ENCODE assay signal across 34 cellular contexts in genomic region chr13:78476910-78477309, GRCh38.
"Had no signal": no experiment of that assay in that cellular context is flagged by ENCODE, and none has a peak within 500 bp of the region (broad histone marks: within the 10 kb centered on the region; RNA-seq: fewer than 3 reads in every experiment).

No MANE protein-coding gene starts in this region.

- H3K9me3 Mint-ChIP-seq: activated CD4-positive, alpha-beta memory T cell treated with anti-CD3 and anti-CD28 coated beads for 36 hours; activated naive CD4-positive, alpha-beta T cell treated with anti-CD3 and anti-CD28 coated beads for 36 hours; activated naive CD8-positive, alpha-beta T cell treated with anti-CD3 and anti-CD28 coated beads for 36 hours; activated T-helper 1 cell treated with anti-CD3 and anti-CD28 coated beads, Interleukin-12 subunit alpha, Interleukin-12 subunit beta, Interleukin-2, Interleukin-4 antibody, amounts not matched to agents 30 ng/mL and 10 ng/mL and 1 ng/mL, durations not matched to agents 14 hours and 24 hours and 36 hours; neural progenitor cell; stimulated activated memory B cell treated with anti-CD40 and anti-IgM and Interleukin-4, amounts not matched to agents 10 μg/mL and 1 μg/mL and 100 μg/mL, for 72 hours; stimulated activated naive CD8-positive, alpha-beta T cell treated with anti-CD3 and anti-CD28 coated beads, Interleukin-15, amount 100 ng/mL, for 72 hours had no signal

- H3K27ac ChIP-seq: adrenal gland, body of pancreas, epithelial cell of prostate, esophagus squamous epithelium, heart right ventricle, lower lobe of right lung, neural progenitor cell, parathyroid adenoma, right atrium auricular region, suprapubic skin, tibial nerve, VCaP had no signal

- ATAC-seq: body of pancreas; heart right ventricle; left lobe of liver; lower lobe of right lung; natural killer cell; stimulated activated memory B cell treated with anti-CD40 and anti-IgM and Interleukin-4, amounts not matched to agents 10 μg/mL and 1 μg/mL and 100 μg/mL, for 72 hours; stimulated activated naive CD8-positive, alpha-beta T cell treated with anti-CD3 and anti-CD28 coated beads, Interleukin-15, amount 100 ng/mL, for 72 hours had no signal

- H3K4me3 Mint-ChIP-seq: activated CD4-positive, alpha-beta memory T cell treated with anti-CD3 and anti-CD28 coated beads for 36 hours; activated naive CD4-positive, alpha-beta T cell treated with anti-CD3 and anti-CD28 coated beads for 36 hours; activated naive CD8-positive, alpha-beta T cell treated with anti-CD3 and anti-CD28 coated beads for 36 hours; activated T-helper 1 cell treated with anti-CD3 and anti-CD28 coated beads, Interleukin-12 subunit alpha, Interleukin-12 subunit beta, Interleukin-2, Interleukin-4 antibody, amounts not matched to agents 30 ng/mL and 10 ng/mL and 1 ng/mL, durations not matched to agents 14 hours and 24 hours and 36 hours; natural killer cell; neural progenitor cell; stimulated activated memory B cell treated with anti-CD40 and anti-IgM and Interleukin-4, amounts not matched to agents 10 μg/mL and 1 μg/mL and 100 μg/mL, for 72 hours; stimulated activated naive CD8-positive, alpha-beta T cell treated with anti-CD3 and anti-CD28 coated beads, Interleukin-15, amount 100 ng/mL, for 72 hours had no signal

- H3K27ac Mint-ChIP-seq: activated CD4-positive, alpha-beta memory T cell treated with anti-CD3 and anti-CD28 coated beads for 36 hours; activated naive CD4-positive, alpha-beta T cell treated with anti-CD3 and anti-CD28 coated beads for 36 hours; activated naive CD8-positive, alpha-beta T cell treated with anti-CD3 and anti-CD28 coated beads for 36 hours; activated T-helper 1 cell treated with anti-CD3 and anti-CD28 coated beads, Interleukin-12 subunit alpha, Interleukin-12 subunit beta, Interleukin-2, Interleukin-4 antibody, amounts not matched to agents 30 ng/mL and 10 ng/mL and 1 ng/mL, durations not matched to agents 14 hours and 24 hours and 36 hours; natural killer cell; neural progenitor cell; stimulated activated memory B cell treated with anti-CD40 and anti-IgM and Interleukin-4, amounts not matched to agents 10 μg/mL and 1 μg/mL and 100 μg/mL, for 72 hours had no signal

- DNase-seq: activated CD4-positive, alpha-beta memory T cell treated with anti-CD3 and anti-CD28 coated beads for 36 hours; activated CD4-positive, alpha-beta T cell treated with anti-CD3 and anti-CD28 coated beads for 48 hours; activated CD8-positive, alpha-beta memory T cell treated with anti-CD3 and anti-CD28 coated beads, Interleukin-2, amount 50 U/mL, for 4 hours; activated effector memory CD4-positive, alpha-beta T cell treated with anti-CD3 and anti-CD28 coated beads, Interleukin-2, amount 50 U/mL, for 16 hours; activated naive CD4-positive, alpha-beta T cell treated with anti-CD3 and anti-CD28 coated beads for 36 hours; activated naive CD8-positive, alpha-beta T cell treated with anti-CD3 and anti-CD28 coated beads for 36 hours; activated T-cell treated with anti-CD3 and anti-CD28 coated beads, Interleukin-2, amount 50 U/mL, for 1 hour; adrenal gland; aorta; body of pancreas; dermis blood vessel endothelial cell; effector CD8-positive, alpha-beta T cell; esophagus squamous epithelium; foreskin melanocyte; heart right ventricle; kidney glomerular epithelial cell; lower lobe of right lung; mesendoderm; natural killer cell; occipital lobe; stimulated activated CD4-positive, alpha-beta T cell treated with anti-CD3 and anti-CD28 coated beads, Interleukin-1b, Interleukin-23, amount 100 ng/mL, for 48 hours; stimulated activated CD4-positive, alpha-beta T cell treated with anti-CD3 and anti-CD28 coated beads, Interleukin-4, amount 100 ng/mL, for 4 hours; stimulated activated CD8-positive, alpha-beta memory T cell treated with anti-CD3 and anti-CD28 coated beads, Interleukin-4, amount 100 ng/mL, for 48 hours; stimulated activated naive CD8-positive, alpha-beta T cell treated with anti-CD3 and anti-CD28 coated beads, Interleukin-15, amount 100 ng/mL, for 72 hours had no signal

- H3K27me3 Mint-ChIP-seq: stimulated activated naive CD8-positive, alpha-beta T cell treated with anti-CD3 and anti-CD28 coated beads, Interleukin-15, amount 100 ng/mL, for 72 hours had no signal

- H3K36me3 Mint-ChIP-seq: activated CD4-positive, alpha-beta memory T cell treated with anti-CD3 and anti-CD28 coated beads for 36 hours; activated naive CD8-positive, alpha-beta T cell treated with anti-CD3 and anti-CD28 coated beads for 36 hours; natural killer cell; neural progenitor cell; stimulated activated memory B cell treated with anti-CD40 and anti-IgM and Interleukin-4, amounts not matched to agents 10 μg/mL and 1 μg/mL and 100 μg/mL, for 72 hours had no signal

- H3K4me1 Mint-ChIP-seq: activated naive CD8-positive, alpha-beta T cell treated with anti-CD3 and anti-CD28 coated beads for 36 hours; natural killer cell; stimulated activated memory B cell treated with anti-CD40 and anti-IgM and Interleukin-4, amounts not matched to agents 10 μg/mL and 1 μg/mL and 100 μg/mL, for 72 hours; stimulated activated naive CD8-positive, alpha-beta T cell treated with anti-CD3 and anti-CD28 coated beads, Interleukin-15, amount 100 ng/mL, for 72 hours had no signal
